14 cellular contexts compared by ENCODE assay signal in the genomic region with DNA sequence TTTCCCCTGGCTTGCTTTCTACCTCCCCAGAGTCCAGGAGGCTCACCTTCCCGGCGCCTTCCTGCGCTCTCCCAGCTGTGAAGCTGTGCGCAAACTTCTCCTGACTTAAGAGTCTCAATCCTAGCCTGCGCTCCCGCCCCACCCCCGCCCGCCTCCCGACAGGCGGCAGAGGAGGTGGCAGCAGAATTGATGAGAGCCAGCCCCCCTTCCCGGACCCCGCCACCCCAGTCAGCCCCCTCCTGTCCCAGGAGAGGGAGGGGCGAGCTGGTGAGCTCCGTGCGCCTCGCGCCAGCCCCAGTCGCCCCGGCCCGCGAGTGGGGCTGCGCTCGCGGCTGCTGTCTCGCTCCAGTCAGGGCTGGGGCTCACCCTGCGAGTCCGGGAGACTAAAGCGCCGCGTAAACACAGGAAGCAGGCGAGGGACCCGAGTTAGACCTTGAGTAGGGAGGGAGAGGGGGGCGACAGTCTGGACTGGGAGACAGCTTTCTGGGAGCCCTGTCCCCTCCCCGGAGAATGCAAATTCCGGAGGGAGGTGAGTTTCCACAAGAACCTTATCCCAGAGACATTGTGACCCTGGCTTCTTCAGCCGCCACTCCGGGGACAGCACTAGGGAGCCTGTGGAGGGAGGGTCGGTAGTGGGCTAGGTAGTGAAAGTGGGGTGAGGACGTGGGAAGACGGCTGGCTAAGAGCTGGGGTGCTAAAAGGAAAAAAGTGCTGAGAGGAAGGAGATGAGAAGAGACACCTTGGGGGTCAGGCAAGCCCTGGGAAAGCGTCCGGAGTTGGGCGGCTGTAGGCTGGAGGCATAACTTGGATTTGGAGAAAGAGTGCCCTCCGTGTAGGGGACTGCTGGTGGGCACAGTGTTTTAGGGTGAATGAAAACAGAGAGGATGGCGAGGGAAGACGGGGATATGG. TPM values are rescaled to one million over a fixed set of nuclear protein-coding genes. Genes with fewer than 3 reads are reported as not detected.
A peak's percentile ranks its signal among the peaks of the same experiment; 100 is the strongest.
DNase-seq lines count a peak whose midpoint lies in the region; FAIRE-seq and TF ChIP-seq lines count a peak whose summit lies in the region.
"Had no signal": no experiment of that assay in that cellular context is flagged by ENCODE, and none has a peak within 500 bp of the region (broad histone marks: within the 10 kb centered on the region; RNA-seq: fewer than 3 reads in every experiment).

A gene (minus strand): TSS at position 79 of the 909 bp plus-strand sequence. CDS start 87,743 bp downstream, outside the sequence.

- peak within 1 kb of the TSS; percentile 95 to 99 for H3K4me2 ChIP-seq in H1 (ENCODE audit: insufficient read depth in 1 of 2, low read depth in 2 of 2, low read length in 2 of 2)

- TF ChIP-seq RAD21 in H1 (IDR thresholded peaks at IDR 0.05 in 1 of 2, conservative IDR thresholded peaks at IDR 0.05 in 1 of 2; ENCODE audit: low read depth in 2 of 2, low read length in 2 of 2): no peak

- H4K20me1 ChIP-seq in H1 (replicated peaks in 1 of 2; ENCODE audit: control insufficient read depth in 1 of 2, insufficient read depth in 2 of 2, low read length in 2 of 2): no peaks in the 10 kb centered on the region

- 2% methylated on average over 44 of the region's 46 CpGs; no CpG with 5 or more reads in 1 of the 2 experiments for whole genome bisulfite sequencing in H1 (ENCODE audit: extremely low coverage in 1 of 2, insufficient coverage in 1 of 2, insufficient read length in 1 of 2, insufficient replicate concordance in 2 of 2, low coverage in 1 of 2, low lambda C conversion rate in 2 of 2, missing lambda C conversion rate in 1 of 2), 2 experiments
- 2 to 8% (median 5%) methylated on average over 45 to 46 of the region's 46 CpGs for WGBS in small intestine, 3 donors

- H2BK5ac ChIP-seq in H1 (ENCODE audit: low read depth, low read length): no peak within 1 kb of the TSS

- peaks cover 13% of the 10 kb centered on the region for H3K4me1 ChIP-seq in Caco-2
- no peaks in the 10 kb centered on the region; a peak in 3 of 7 replicates for H3K4me1 ChIP-seq in H1 (replicated peaks in 1 of 4; ENCODE audit: control insufficient read depth in 3 of 4, insufficient read depth in 4 of 4, low read length in 3 of 4)
- no peaks in the 10 kb centered on the region for H3K4me1 ChIP-seq in small intestine (ENCODE audit: control insufficient read depth in 2 of 2, insufficient read depth in 1 of 2, low read depth in 1 of 2, low read length in 1 of 2)
- H3K4me1 ChIP-seq: SJSA1, vagina had no signal

- H3K9me3 ChIP-seq in Caco-2 (no peaks in the 10 kb centered on the region), H1 (ENCODE audit: insufficient read depth in 2 of 2, low read depth in 1 of 2, low read length in 1 of 2) (no peaks in the 10 kb centered on the region), small intestine (ENCODE audit: control insufficient read depth, low read depth) (no peaks in the 10 kb centered on the region)
- H3K9me3 ChIP-seq: SJSA1, vagina had no signal

- H3K23ac ChIP-seq in H1 (ENCODE audit: insufficient read length): no peak within 1 kb of the TSS

- DNase-seq in Caco-2 (peak in 1 of 2 experiments; percentile 8), HuH-7.5 (ENCODE audit: low spot score) (peak; percentile 35), H1 (ENCODE audit: low read depth in 1 of 2, low spot score in 2 of 2) (peak in 1 of 2 experiments; percentile 73), nephron progenitor cell (peak; percentile 68), small intestine (no peak)
- no peak for DNase-seq in activated CD4-positive, alpha-beta T cell treated with anti-CD3 and anti-CD28 coated beads, Interleukin-2, amount 10 ng/mL, durations not matched to agents 7 days and 5 days
- DNase-seq in activated naive CD4-positive, alpha-beta T cell treated with anti-CD3 and anti-CD28 coated beads, Interleukin-2, amount 10 ng/mL, durations not matched to agents 7 days and 5 days: no peak
- DNase-seq in stimulated activated CD4-positive, alpha-beta T cell treated with anti-CD3 and anti-CD28 coated beads, Interleukin-12 subunit alpha, Interleukin-12 subunit beta, amount 100 ng/mL, for 4 hours: no peak
- DNase-seq: cortex of kidney, DMS79 treated with DMSO at 0.1 percent for 48 hours, immature natural killer cell had no signal

- no peak within 1 kb of the TSS for H4K5ac ChIP-seq in H1 (ENCODE audit: insufficient read length, low read depth, low read length)

- no peak within 1 kb of the TSS for H3K27ac ChIP-seq in H1 (ENCODE audit: low read depth, low read length)
- no peak within 1 kb of the TSS for H3K27ac ChIP-seq in small intestine (ENCODE audit: low read depth in 1 of 2, low read length in 1 of 2)
- H3K27ac ChIP-seq: SJSA1, vagina had no signal

- H3K4me3 Mint-ChIP-seq in Caco-2 (ENCODE audit: unreplicated experiment) (peak within 1 kb of the TSS; percentile 69), nephron progenitor cell (peak within 1 kb of the TSS; percentile 93)
- H3K4me3 Mint-ChIP-seq in activated CD4-positive, alpha-beta T cell treated with anti-CD3 and anti-CD28 coated beads, Interleukin-2, amount 10 ng/mL, durations not matched to agents 7 days and 5 days: no peak within 1 kb of the TSS
- H3K4me3 Mint-ChIP-seq in activated naive CD4-positive, alpha-beta T cell treated with anti-CD3 and anti-CD28 coated beads, Interleukin-2, amount 10 ng/mL, durations not matched to agents 7 days and 5 days: no peak within 1 kb of the TSS
- H3K4me3 Mint-ChIP-seq: immature natural killer cell had no signal

- no peak for TF ChIP-seq POLR2A in H1 (IDR thresholded peaks at IDR 0.05; ENCODE audit: control extremely low read depth in 1 of 2, low read depth in 2 of 2, low read length in 2 of 2)

- peaks cover 3% of the 10 kb centered on the region for H3K27me3 ChIP-seq in Caco-2 (replicated peaks; ENCODE audit: control insufficient read depth, insufficient read depth, low read length)
- H3K27me3 ChIP-seq in H1 (replicated peaks in 1 of 4; ENCODE audit: control insufficient read depth in 3 of 4, extremely low read depth in 1 of 4, insufficient read depth in 3 of 4, low read length in 3 of 4): peaks cover 15 to 45% (median 34%) of the 10 kb centered on the region in 4 experiments
- H3K27me3 ChIP-seq in small intestine (ENCODE audit: control insufficient read depth in 2 of 2, insufficient read depth in 2 of 2, low read length in 2 of 2): peaks cover 4 to 14% of the 10 kb centered on the region in 2 donors
- H3K27me3 ChIP-seq: vagina had no signal

- H3K18ac ChIP-seq in H1 (ENCODE audit: extremely low read depth, low read length): peak within 1 kb of the TSS; percentile 24; the same call in 1 of the 2 replicates

- TF ChIP-seq CTCF in Caco-2 (IDR thresholded peaks at IDR 0.05; ENCODE audit: insufficient read depth in 1 of 2, low read depth in 1 of 2, low read length in 1 of 2, severe bottlenecking in 1 of 2, unreplicated experiment in 1 of 2) (no peak), H1 (IDR thresholded peaks at IDR 0.05; ENCODE audit: control extremely low read depth in 1 of 3, insufficient read depth in 1 of 3, low read depth in 1 of 3, low read length in 3 of 3) (no peak), nephron progenitor cell (IDR thresholded peaks at IDR 0.05) (no peak)

- H3K9me3 Mint-ChIP-seq in Caco-2 (ENCODE audit: unreplicated experiment) (no peaks in the 10 kb centered on the region), nephron progenitor cell (no peaks in the 10 kb centered on the region)
- no peaks in the 10 kb centered on the region for H3K9me3 Mint-ChIP-seq in activated CD4-positive, alpha-beta T cell treated with anti-CD3 and anti-CD28 coated beads, Interleukin-2, amount 10 ng/mL, durations not matched to agents 7 days and 5 days
- H3K9me3 Mint-ChIP-seq in activated naive CD4-positive, alpha-beta T cell treated with anti-CD3 and anti-CD28 coated beads, Interleukin-2, amount 10 ng/mL, durations not matched to agents 7 days and 5 days: no peaks in the 10 kb centered on the region

- no TSS peak for BruUV-seq in Caco-2 (replicated peaks; lab: Mats Ljungman, UMichigan)

- peak within 1 kb of the TSS; percentile 34 for H3K4me3 ChIP-seq in Caco-2 (ENCODE audit: low read depth, low read length)
- H3K4me3 ChIP-seq in H1 (ENCODE audit: extremely low read depth in 1 of 4, insufficient read depth in 2 of 4, low read depth in 3 of 4, low read length in 4 of 4): peak within 1 kb of the TSS; percentile 58 to 84 (median 76)
- no peak within 1 kb of the TSS for H3K4me3 ChIP-seq in small intestine (ENCODE audit: low read depth in 1 of 2, low read length in 2 of 2)
- H3K4me3 ChIP-seq: SJSA1, vagina had no signal

- no peak within 1 kb of the TSS for H3K4ac ChIP-seq in H1 (replicated peaks; ENCODE audit: insufficient read length, low read depth, low read length)

- peak within 1 kb of the TSS; percentile 86 for H2AFZ ChIP-seq in H1 (ENCODE audit: low read length)

- H2BK120ac ChIP-seq in H1 (replicated peaks; ENCODE audit: low read depth, low read length): no peak within 1 kb of the TSS

- FAIRE-seq in H1 (lab: Jason Lieb, UNC): no peak
- no peak for FAIRE-seq in small intestine (lab: Jason Lieb, UNC)
- FAIRE-seq: GM19239 had no signal

- H2BK20ac ChIP-seq in H1 (ENCODE audit: low read length): no peak within 1 kb of the TSS

- H2BK12ac ChIP-seq in H1 (ENCODE audit: low read depth, low read length): peak within 1 kb of the TSS; percentile 68; the same call in 1 of the 2 replicates

- no peak within 1 kb of the TSS for H2BK15ac ChIP-seq in H1 (ENCODE audit: low read length)

- H3K9ac ChIP-seq in H1 (replicated peaks in 1 of 4; ENCODE audit: extremely low read depth in 1 of 4, low read depth in 3 of 4, low read length in 3 of 4): peak within 1 kb of the TSS in 1 of 4 experiments; percentile 36; a peak in 1 of 7 replicates

- H3K36me3 ChIP-seq in Caco-2 (ENCODE audit: control insufficient read depth, insufficient read depth, low read length) (no peaks in the 10 kb centered on the region), H1 (ENCODE audit: control insufficient read depth in 2 of 4, insufficient read depth in 4 of 4, low read length in 3 of 4) (no peaks in the 10 kb centered on the region), small intestine (ENCODE audit: control insufficient read depth in 2 of 2, insufficient read depth in 2 of 2, low read length in 2 of 2) (no peaks in the 10 kb centered on the region)
- H3K36me3 ChIP-seq: SJSA1, vagina had no signal

- POLR2A ChIA-PET in Caco-2 (lab: Charles Lee) (no interaction called here), H1 (lab: Charles Lee; ENCODE audit: partially characterized antibody) (interaction anchor here (1.2 kb wide), 1 partner anchor 65 kb away, joined by 3 read pairs; no protein-coding TSS in a partner anchor)
- POLR2A ChIA-PET in activated CD4-positive, alpha-beta T cell treated with anti-CD3 and anti-CD28 coated beads, Interleukin-2, amount 10 ng/mL, durations not matched to agents 7 days and 5 days (lab: Charles Lee): no interaction called here

- no peak within 1 kb of the TSS for H3K14ac ChIP-seq in H1 (ENCODE audit: insufficient read length)

- H3K79me2 ChIP-seq in H1 (ENCODE audit: control insufficient read depth in 1 of 2, insufficient read depth in 2 of 2, low read length in 2 of 2): no peaks in the 10 kb centered on the region

- no peak within 1 kb of the TSS for H4K91ac ChIP-seq in H1 (replicated peaks; ENCODE audit: insufficient read length, low read length)

- H3K4me1 Mint-ChIP-seq in Caco-2 (ENCODE audit: low read depth, unreplicated experiment): peaks cover 16% of the 10 kb centered on the region
- H3K4me1 Mint-ChIP-seq in nephron progenitor cell: peaks cover 24% of the 10 kb centered on the region
- H3K4me1 Mint-ChIP-seq in activated CD4-positive, alpha-beta T cell treated with anti-CD3 and anti-CD28 coated beads, Interleukin-2, amount 10 ng/mL, durations not matched to agents 7 days and 5 days: no peaks in the 10 kb centered on the region
- no peaks in the 10 kb centered on the region for H3K4me1 Mint-ChIP-seq in activated naive CD4-positive, alpha-beta T cell treated with anti-CD3 and anti-CD28 coated beads, Interleukin-2, amount 10 ng/mL, durations not matched to agents 7 days and 5 days
- H3K4me1 Mint-ChIP-seq: immature natural killer cell had no signal

- H3K27ac Mint-ChIP-seq in Caco-2 (ENCODE audit: unreplicated experiment) (no peak within 1 kb of the TSS), nephron progenitor cell (no peak within 1 kb of the TSS)
- no peak within 1 kb of the TSS for H3K27ac Mint-ChIP-seq in activated CD4-positive, alpha-beta T cell treated with anti-CD3 and anti-CD28 coated beads, Interleukin-2, amount 10 ng/mL, durations not matched to agents 7 days and 5 days
- H3K27ac Mint-ChIP-seq in activated naive CD4-positive, alpha-beta T cell treated with anti-CD3 and anti-CD28 coated beads, Interleukin-2, amount 10 ng/mL, durations not matched to agents 7 days and 5 days: no peak within 1 kb of the TSS
- H3K27ac Mint-ChIP-seq: immature natural killer cell had no signal

- no peaks in the 10 kb centered on the region for H3K36me3 Mint-ChIP-seq in Caco-2 (ENCODE audit: insufficient read depth, unreplicated experiment)
- H3K36me3 Mint-ChIP-seq in nephron progenitor cell (ENCODE audit: low read depth): no peaks in the 10 kb centered on the region
- H3K36me3 Mint-ChIP-seq in activated CD4-positive, alpha-beta T cell treated with anti-CD3 and anti-CD28 coated beads, Interleukin-2, amount 10 ng/mL, durations not matched to agents 7 days and 5 days (ENCODE audit: low read depth): no peaks in the 10 kb centered on the region
- no peaks in the 10 kb centered on the region for H3K36me3 Mint-ChIP-seq in activated naive CD4-positive, alpha-beta T cell treated with anti-CD3 and anti-CD28 coated beads, Interleukin-2, amount 10 ng/mL, durations not matched to agents 7 days and 5 days
- H3K36me3 Mint-ChIP-seq: immature natural killer cell had no signal

- no peak within 1 kb of the TSS for H2AK5ac ChIP-seq in H1 (ENCODE audit: low read depth, low read length)

- H3K79me1 ChIP-seq in H1 (ENCODE audit: low read depth, low read length): no peaks in the 10 kb centered on the region

- no peak for TF ChIP-seq EP300 in H1 (IDR thresholded peaks at IDR 0.05; ENCODE audit: borderline replicate concordance in 1 of 2, low read depth in 2 of 2, low read length in 2 of 2)

- H3K27me3 Mint-ChIP-seq in Caco-2 (ENCODE audit: insufficient read depth, unreplicated experiment): peaks cover 21% of the 10 kb centered on the region
- H3K27me3 Mint-ChIP-seq in nephron progenitor cell (ENCODE audit: low read depth, poor library complexity): peaks cover 98% of the 10 kb centered on the region
- H3K27me3 Mint-ChIP-seq in activated CD4-positive, alpha-beta T cell treated with anti-CD3 and anti-CD28 coated beads, Interleukin-2, amount 10 ng/mL, durations not matched to agents 7 days and 5 days: peaks cover 34% of the 10 kb centered on the region
- peaks cover 29% of the 10 kb centered on the region for H3K27me3 Mint-ChIP-seq in activated naive CD4-positive, alpha-beta T cell treated with anti-CD3 and anti-CD28 coated beads, Interleukin-2, amount 10 ng/mL, durations not matched to agents 7 days and 5 days

- H3K56ac ChIP-seq in H1 (replicated peaks; ENCODE audit: insufficient read length, low read depth, low read length): no peak within 1 kb of the TSS

- CTCF ChIA-PET in Caco-2 (lab: Charles Lee) (no interaction called here), H1 (lab: Charles Lee; ENCODE audit: partially characterized antibody) (interaction anchor here (0.6 to 1.5 kb wide), 5 partner anchors 8 to 653 kb away, joined by 3 read pairs; no protein-coding TSS in a partner anchor)
- CTCF ChIA-PET in activated CD4-positive, alpha-beta T cell treated with anti-CD3 and anti-CD28 coated beads, Interleukin-2, amount 10 ng/mL, durations not matched to agents 7 days and 5 days (lab: Charles Lee): no interaction called here
- CTCF ChIA-PET in activated naive CD4-positive, alpha-beta T cell treated with anti-CD3 and anti-CD28 coated beads, Interleukin-2, amount 10 ng/mL, durations not matched to agents 7 days and 5 days (lab: Charles Lee): no interaction called here

- intact Hi-C loops in Caco-2 (cut with micrococcal nuclease; ENCODE audit: unreplicated experiment): no loop called here

- H4K8ac ChIP-seq in H1 (ENCODE audit: extremely low read depth, insufficient read depth, low read length): no peak within 1 kb of the TSS

- H3K23me2 ChIP-seq in H1 (ENCODE audit: low read depth, low read length): peaks cover 14% of the 10 kb centered on the region

RNA-seq across cellular contexts. Expression of the gene that starts here (rescaled TPM):
- total RNA-seq in Caco-2 (2022): 0.30 TPM in 1 of 2 replicates, not detected in the other
- 3.0 and 3.6 TPM in 2 replicates for total RNA-seq in H1 (2021; fragmentation: NEBNext Ultra II Directional; extraction: Animal tissue kit (Norgen Biotek cat#: 25700))
- polyA plus RNA-seq in H1 (2011; rRNA removed): 0.89 and 1.0 TPM in 2 replicates
- 0.67 TPM for polyA plus RNA-seq in H1 (2011; cell fraction: cytosol; rRNA removed)
- 1.1 TPM for polyA plus RNA-seq in H1 (2011; cell fraction: nucleus; rRNA removed)
- polyA plus RNA-seq in H1 (2012, experiment 1 of 2): 0.73 to 1.2 TPM (median 0.99 TPM) in 4 replicates
- 0.05 TPM for polyA plus RNA-seq in H1 (2012, experiment 2 of 2)
- 3.2 TPM for polyA plus RNA-seq in H1 (2013, experiment 1 of 2)
- polyA plus RNA-seq in H1 (2013, experiment 2 of 2): 2.9 TPM
- 2.0 and 2.9 TPM in 2 replicates for polyA minus RNA-seq in H1 (2011; rRNA and poly(A)+ RNA removed)
- polyA minus RNA-seq in H1 (2011; cell fraction: cytosol; rRNA and poly(A)+ RNA removed): 0.73 TPM
- polyA minus RNA-seq in H1 (2011; cell fraction: nucleus; rRNA and poly(A)+ RNA removed): 1.8 TPM
- not detected for total RNA-seq in activated CD4-positive, alpha-beta T cell treated with anti-CD3 and anti-CD28 coated beads, Interleukin-2, amount 10 ng/mL, durations not matched to agents 7 days and 5 days
- polyA plus RNA-seq in small intestine: not detected
- total RNA-seq: SJSA1, vagina had no signal
- polyA plus RNA-seq: immature natural killer cell had no signal

Comparison
In these comparisons a context has a peak if more than half of its experiments do, and no peak if none do; other contexts are left out.
1. DNase-seq: peak in HuH-7.5 (single experiment) and nephron progenitor cell (single experiment); none in activated CD4-positive, alpha-beta T cell treated with anti-CD3 and anti-CD28 coated beads, Interleukin-2, amount 10 ng/mL, durations not matched to agents 7 days and 5 days (single experiment), small intestine (single experiment), activated naive CD4-positive, alpha-beta T cell treated with anti-CD3 and anti-CD28 coated beads, Interleukin-2, amount 10 ng/mL, durations not matched to agents 7 days and 5 days (single experiment) and stimulated activated CD4-positive, alpha-beta T cell treated with anti-CD3 and anti-CD28 coated beads, Interleukin-12 subunit alpha, Interleukin-12 subunit beta, amount 100 ng/mL, for 4 hours (single experiment).
2. H3K4me3 ChIP-seq: peak in Caco-2 (single experiment) and H1 (4 of 4); none in small intestine (0 of 2).
3. H3K4me3 Mint-ChIP-seq: peak in Caco-2 (single experiment) and nephron progenitor cell (single experiment); none in activated CD4-positive, alpha-beta T cell treated with anti-CD3 and anti-CD28 coated beads, Interleukin-2, amount 10 ng/mL, durations not matched to agents 7 days and 5 days (single experiment) and activated naive CD4-positive, alpha-beta T cell treated with anti-CD3 and anti-CD28 coated beads, Interleukin-2, amount 10 ng/mL, durations not matched to agents 7 days and 5 days (single experiment).